In genomic region chr3:191327526-191327925, GRCh38 we compare ENCODE assay signal across 20 cellular contexts. TPM values are rescaled to one million over a fixed set of nuclear protein-coding genes. Genes with fewer than 3 reads are reported as not detected.
DNase-seq lines count a peak whose midpoint lies in the region; ATAC-seq, FAIRE-seq and TF ChIP-seq lines count a peak whose summit lies in the region.
"Had no signal": no experiment of that assay in that cellular context is flagged by ENCODE, and none has a peak within 500 bp of the region (broad histone marks: within the 10 kb centered on the region; RNA-seq: fewer than 3 reads in every experiment).

No MANE protein-coding gene starts in this region.

- H3K27ac ChIP-seq in OCI-LY7 (ENCODE audit: low read depth, low read length, poor library complexity, severe bottlenecking) = no peak overlapping the region
- no peak overlapping the region for H3K27ac ChIP-seq in parathyroid adenoma

- POLR2A ChIA-PET in OCI-LY7 (lab: Charles Lee) = interaction anchor here (1.9 to 2.5 kb wide), 2 partner anchors 9 to 28 kb away, joined by 6 to 7 read pairs; no protein-coding TSS in a partner anchor

- peaks cover 30% of the 10 kb centered on the region for H3K79me2 ChIP-seq in OCI-LY7 (ENCODE audit: insufficient read depth, low read depth, low read length)
- peaks cover 18% of the 10 kb centered on the region for H3K79me2 ChIP-seq in parathyroid adenoma

- no peak overlapping the region for H3K4me3 Mint-ChIP-seq in natural killer cell

- H3K9me3 ChIP-seq in OCI-LY7 (ENCODE audit: low read length) = no peaks in the 10 kb centered on the region
- no peaks in the 10 kb centered on the region for H3K9me3 ChIP-seq in parathyroid adenoma (ENCODE audit: control insufficient read depth, low read length)
- H3K9me3 ChIP-seq: MG63 had no signal

- no peaks in the 10 kb centered on the region for H3K9me2 ChIP-seq in OCI-LY7 (ENCODE audit: insufficient read depth, low read length)

- DNase-seq in GM19239 (ENCODE audit: insufficient read length, low spot score) = no peak
- DNase-seq in OCI-LY7 (ENCODE audit: low spot score) = no peak
- DNase-seq in lung microvascular endothelial cell (ENCODE audit: low read depth in 2 of 2) = peak; percentile 50 to 77
- DNase-seq in HPDE6-E6E7 (ENCODE audit: extremely low spot score) = no peak
- DNase-seq in natural killer cell = no peak
- DNase-seq: AML-193, DMS 273 treated with DMSO at 0.1 percent for 48 hours, GDM1, Karpas-422, MG63, NCI-H1048, NCI-H1436, NCI-H1930, NCI-H524 treated with DMSO at 0.1 percent for 48 hours had no signal

- H3K4me3 ChIP-seq in OCI-LY7 (ENCODE audit: low read depth, low read length, poor library complexity, severe bottlenecking) = no peak overlapping the region
- H3K4me3 ChIP-seq in parathyroid adenoma (ENCODE audit: low read depth, low read length) = no peak overlapping the region
- H3K4me3 ChIP-seq: GM12878, MG63 had no signal

- no TSS peak for BruUV-seq in OCI-LY7 (replicated peaks; lab: Mats Ljungman, UMichigan)

- H3K36me3 Mint-ChIP-seq in natural killer cell = no peaks in the 10 kb centered on the region

- ATAC-seq in SK-N-SH treated with all-trans-retinoic acid at 6 μM for 48 hours (no peak), natural killer cell (no peak), HG02678 (IDR thresholded peaks at IDR 0.05; ENCODE audit: unreplicated experiment) (no peak)
- ATAC-seq: GM12878, GM23338 had no signal

- no peaks in the 10 kb centered on the region for H3K9me3 Mint-ChIP-seq in natural killer cell
- H3K9me3 Mint-ChIP-seq: GM23338 had no signal

- intact Hi-C loops in OCI-LY7 (cut with micrococcal nuclease; ENCODE audit: unreplicated experiment) (no loop called here), natural killer cell (cut with micrococcal nuclease) (no loop called here)

- CTCF ChIA-PET in OCI-LY7 (lab: Charles Lee; ENCODE audit: unreplicated experiment) = no interaction called here

- no peaks in the 10 kb centered on the region for H3K27me3 ChIP-seq in parathyroid adenoma (ENCODE audit: control insufficient read depth, insufficient read depth, low read length)
- H3K27me3 ChIP-seq: MG63 had no signal

- H3K4me2 ChIP-seq in OCI-LY7 (ENCODE audit: low read length) = peak overlapping the region; percentile 86
- no peak overlapping the region for H3K4me2 ChIP-seq in parathyroid adenoma (ENCODE audit: low read length)

- H4K20me1 ChIP-seq in OCI-LY7 (ENCODE audit: insufficient read depth, low read length) = no peaks in the 10 kb centered on the region

- H3K27ac Mint-ChIP-seq in natural killer cell = no peak overlapping the region
- H3K27ac Mint-ChIP-seq: CD14-positive monocyte, GM23338 had no signal

- H3K27me3 Mint-ChIP-seq in natural killer cell (ENCODE audit: low read depth in 2 of 2) = peaks cover 0 to 4% of the 10 kb centered on the region in 2 donors

- no peak for TF ChIP-seq CTCF in OCI-LY7 (conservative IDR thresholded peaks at IDR 0.05; ENCODE audit: low read length)
- no peak for TF ChIP-seq CTCF in parathyroid adenoma (IDR thresholded peaks at IDR 0.05)
- TF ChIP-seq CTCF in natural killer cell (IDR thresholded peaks at IDR 0.05) = no peak

- peaks cover 33% of the 10 kb centered on the region in 2 donors for H3K4me1 Mint-ChIP-seq in natural killer cell

- peaks cover 41% of the 10 kb centered on the region for H3K4me1 ChIP-seq in OCI-LY7 (ENCODE audit: insufficient read depth, low read length, poor library complexity, severe bottlenecking)
- peaks cover 6% of the 10 kb centered on the region for H3K4me1 ChIP-seq in parathyroid adenoma

- H3K36me3 ChIP-seq in OCI-LY7 (ENCODE audit: insufficient read depth, low read length) (no peaks in the 10 kb centered on the region), parathyroid adenoma (ENCODE audit: control insufficient read depth, insufficient read depth, low read length) (no peaks in the 10 kb centered on the region)
- H3K36me3 ChIP-seq: MG63 had no signal

- H2AFZ ChIP-seq in OCI-LY7 (ENCODE audit: low read length) (peak overlapping the region; percentile 88; the same call in 1 of the 2 replicates), parathyroid adenoma (peak overlapping the region; percentile 2)
- H2AFZ ChIP-seq: GM23338 had no signal

- peak; percentile 60 for FAIRE-seq in GM19239 (lab: Jason Lieb, UNC)
- FAIRE-seq: GM12878 had no signal

- H3K9ac ChIP-seq in parathyroid adenoma = no peak overlapping the region

TF ChIP-seq in SK-N-SH treated with all-trans-retinoic acid at 6 μM for 48 hours, 23 proteins besides CTCF, POLR2A, EP300 and RAD21:
- TF ChIP-seq, protein P1, sequence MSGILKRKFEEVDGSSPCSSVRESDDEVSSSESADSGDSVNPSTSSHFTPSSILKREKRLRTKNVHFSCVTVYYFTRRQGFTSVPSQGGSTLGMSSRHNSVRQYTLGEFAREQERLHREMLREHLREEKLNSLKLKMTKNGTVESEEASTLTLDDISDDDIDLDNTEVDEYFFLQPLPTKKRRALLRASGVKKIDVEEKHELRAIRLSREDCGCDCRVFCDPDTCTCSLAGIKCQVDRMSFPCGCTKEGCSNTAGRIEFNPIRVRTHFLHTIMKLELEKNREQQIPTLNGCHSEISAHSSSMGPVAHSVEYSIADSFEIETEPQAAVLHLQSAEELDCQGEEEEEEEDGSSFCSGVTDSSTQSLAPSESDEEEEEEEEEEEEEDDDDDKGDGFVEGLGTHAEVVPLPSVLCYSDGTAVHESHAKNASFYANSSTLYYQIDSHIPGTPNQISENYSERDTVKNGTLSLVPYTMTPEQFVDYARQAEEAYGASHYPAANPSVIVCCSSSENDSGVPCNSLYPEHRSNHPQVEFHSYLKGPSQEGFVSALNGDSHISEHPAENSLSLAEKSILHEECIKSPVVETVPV (CRISPR knock-in tag; IDR thresholded peaks at IDR 0.05) = no peak
- TF ChIP-seq TOX (CRISPR knock-in tag; IDR thresholded peaks at IDR 0.05; ENCODE audit: borderline replicate concordance) (no peak), BACH2 (CRISPR knock-in tag; IDR thresholded peaks at IDR 0.05; ENCODE audit: borderline replicate concordance) (no peak), POU6F1 (CRISPR knock-in tag; IDR thresholded peaks at IDR 0.05; ENCODE audit: borderline replicate concordance, low read depth) (no peak), ARNTL (CRISPR knock-in tag; IDR thresholded peaks at IDR 0.05; ENCODE audit: borderline replicate concordance, low read depth) (no peak), ZC3H10 (CRISPR knock-in tag; IDR thresholded peaks at IDR 0.05) (no peak)

RNA-seq across cellular contexts. Expression of gene CCDC50, which starts 1.7 kb away (rescaled TPM):
- total RNA-seq in OCI-LY7 (2014; rRNA removed; shearing (Covaris generic)) = 31.4 and 32.2 TPM in 2 replicates
- total RNA-seq in OCI-LY7 (2022) = 43.9 and 54.3 TPM in 2 replicates
- 68.9 and 93.5 TPM in 2 replicates for total RNA-seq in lung microvascular endothelial cell
- 10 to 100 TPM; 19.9 to 27.3 (median 22.6) TPM for total RNA-seq in natural killer cell

RNA-seq across cellular contexts. Expression of gene UTS2B, which starts 2.8 kb away (rescaled TPM):
- 0.44 and 0.92 TPM in 2 replicates for total RNA-seq in OCI-LY7 (2014; rRNA removed; shearing (Covaris generic))
- total RNA-seq in OCI-LY7 (2022) (0.65 and 1.1 TPM in 2 replicates), lung microvascular endothelial cell (0.20 and 0.22 TPM in 2 replicates), natural killer cell (under 1 TPM in 1 of 3 donors, not detected in 2; 0.47 TPM)
- total RNA-seq: GM23338 had no signal

Comparison
In these comparisons a context has a peak if more than half of its experiments do, and no peak if none do; other contexts are left out.
1. DNase-seq: peak in lung microvascular endothelial cell (2 of 2); none in GM19239 (single experiment), OCI-LY7 (single experiment), HPDE6-E6E7 (single experiment) and natural killer cell (single experiment).